Comparison of ENCODE assay signal across 9 cellular contexts in genomic region chr3:40623567-40623966, GRCh38.
A peak's percentile ranks its signal among the peaks of the same experiment; 100 is the strongest.
DNase-seq lines count a peak whose midpoint lies in the region; ATAC-seq and TF ChIP-seq lines count a peak whose summit lies in the region.
"Had no signal": no experiment of that assay in that cellular context is flagged by ENCODE, and none has a peak within 500 bp of the region (broad histone marks: within the 10 kb centered on the region; RNA-seq: fewer than 3 reads in every experiment).

No MANE protein-coding gene starts in this region.

- H3K36me3 Mint-ChIP-seq in immature natural killer cell (no peaks in the 10 kb centered on the region), endothelial cell (ENCODE audit: low read depth, unreplicated experiment) (peaks cover under 1% of the 10 kb centered on the region)
- H3K36me3 Mint-ChIP-seq: CD8-positive, alpha-beta memory T cell had no signal

- H3K36me3 ChIP-seq in RWPE2 (ENCODE audit: low read depth) (no peaks in the 10 kb centered on the region), SK-N-SH (replicated peaks in 1 of 2; ENCODE audit: control insufficient read depth in 1 of 2, insufficient read depth in 2 of 2, low read length in 1 of 2) (no peaks in the 10 kb centered on the region)

- no peak overlapping the region for H3K9ac ChIP-seq in SK-N-SH

- DNase-seq in activated T-cell treated with anti-CD3 and anti-CD28 coated beads for 48 hours (ENCODE audit: low read depth) (peak; percentile 8), activated T-cell treated with anti-CD3 and anti-CD28 coated beads for 4 hours (no peak), RWPE2 (ENCODE audit: low spot score) (no peak), immature natural killer cell (peak; percentile 21 to 39 (median 30)), mucosa of gallbladder (ENCODE audit: low spot score) (no peak), SK-N-SH (no peak), endothelial cell (ENCODE audit: low spot score) (no peak)

- no peaks in the 10 kb centered on the region for H3F3A ChIP-seq in SK-N-SH (replicated peaks; ENCODE audit: insufficient read depth)

- H3K79me2 ChIP-seq in SK-N-SH (ENCODE audit: insufficient read depth): no peaks in the 10 kb centered on the region

- H4K20me1 ChIP-seq in SK-N-SH (ENCODE audit: insufficient read depth): no peaks in the 10 kb centered on the region

- H3K9me3 ChIP-seq in RWPE2 (ENCODE audit: severe bottlenecking) (no peaks in the 10 kb centered on the region), SK-N-SH (no peaks in the 10 kb centered on the region)

- TF ChIP-seq EP300 in SK-N-SH (IDR thresholded peaks at IDR 0.05; ENCODE audit: borderline replicate concordance in 1 of 2, low read depth in 1 of 2, low read length in 1 of 2): no peak

- H3K27ac ChIP-seq in RWPE2 (ENCODE audit: poor library complexity, severe bottlenecking) (no peak overlapping the region), SK-N-SH (ENCODE audit: low read depth in 2 of 2, low read length in 1 of 2) (no peak overlapping the region)

- no peak overlapping the region for H2AFZ ChIP-seq in SK-N-SH (ENCODE audit: low read depth)

- H3K4me1 Mint-ChIP-seq in immature natural killer cell (peaks cover 0 to 2% of the 10 kb centered on the region in 2 donors), endothelial cell (ENCODE audit: unreplicated experiment) (no peaks in the 10 kb centered on the region)

- TF ChIP-seq RAD21 in SK-N-SH (IDR thresholded peaks at IDR 0.05; ENCODE audit: low read length): no peak

- peak; percentile 65 for ATAC-seq in HG03064 (IDR thresholded peaks at IDR 0.05; ENCODE audit: low read depth, unreplicated experiment)
- ATAC-seq in RWPE2 (ENCODE audit: low read depth): peak; percentile 51; the same call in 2 of the 3 replicates

- H3K9me3 Mint-ChIP-seq in immature natural killer cell (peaks cover 0 to 2% (median 0%) of the 10 kb centered on the region in 6 donors), endothelial cell (ENCODE audit: unreplicated experiment) (peaks cover 2% of the 10 kb centered on the region)

- TF ChIP-seq CTCF in RWPE2 (IDR thresholded peaks at IDR 0.05; ENCODE audit: poor library complexity, severe bottlenecking) (no peak), SK-N-SH (IDR thresholded peaks at IDR 0.05) (no peak), endothelial cell (IDR thresholded peaks at IDR 0.05; ENCODE audit: unreplicated experiment) (no peak)

- H3K4me3 ChIP-seq in RWPE2 (ENCODE audit: severe bottlenecking): no peak overlapping the region
- H3K4me3 ChIP-seq in SK-N-SH (ENCODE audit: low read depth in 2 of 2, low read length in 1 of 2): no peak overlapping the region

- POLR2A ChIA-PET in SK-N-SH (lab: Yijun Ruan, JAX): no interaction called here

- H3K27me3 ChIP-seq in RWPE2 (ENCODE audit: insufficient read depth, poor library complexity, severe bottlenecking) (no peaks in the 10 kb centered on the region), SK-N-SH (ENCODE audit: insufficient read depth) (no peaks in the 10 kb centered on the region)

- no peak overlapping the region for H3K4me2 ChIP-seq in SK-N-SH

- H3K27me3 Mint-ChIP-seq in immature natural killer cell (ENCODE audit: low read depth in 3 of 3): peaks cover 1 to 5% (median 1%) of the 10 kb centered on the region in 3 donors
- no peaks in the 10 kb centered on the region for H3K27me3 Mint-ChIP-seq in endothelial cell (ENCODE audit: unreplicated experiment)

- H3K27ac Mint-ChIP-seq in immature natural killer cell (no peak overlapping the region), endothelial cell (ENCODE audit: unreplicated experiment) (no peak overlapping the region)
- H3K27ac Mint-ChIP-seq: CD8-positive, alpha-beta memory T cell had no signal

- no peaks in the 10 kb centered on the region for H3K9me2 ChIP-seq in SK-N-SH

- WGBS in SK-N-SH (ENCODE audit: low lambda C conversion rate): 0% methylated on average over 1 of the region's 1 CpG

- H3K4me3 Mint-ChIP-seq in immature natural killer cell (no peak overlapping the region), endothelial cell (ENCODE audit: unreplicated experiment) (no peak overlapping the region)
- H3K4me3 Mint-ChIP-seq: CD8-positive, alpha-beta memory T cell had no signal

- CTCF ChIA-PET in SK-N-SH (lab: Yijun Ruan, JAX): no interaction called here

- H3K4me1 ChIP-seq in RWPE2 (ENCODE audit: insufficient read depth, poor library complexity, severe bottlenecking): no peaks in the 10 kb centered on the region
- H3K4me1 ChIP-seq in SK-N-SH (ENCODE audit: control insufficient read depth in 1 of 2, insufficient read depth in 2 of 2, low read depth in 1 of 2, low read length in 1 of 2): no peaks in the 10 kb centered on the region; a peak in 1 of 4 replicates

TF ChIP-seq in SK-N-SH, 30 proteins besides CTCF, POLR2A, EP300 and RAD21:
- TF ChIP-seq FOSL2 (IDR thresholded peaks at IDR 0.05; ENCODE audit: borderline replicate concordance, low read depth): no peak
- TF ChIP-seq EZH2phosphoT487 (IDR thresholded peaks at IDR 0.05; ENCODE audit: borderline replicate concordance, low read depth): no peak
- TF ChIP-seq MXI1 (IDR thresholded peaks at IDR 0.05; ENCODE audit: low read depth, low read length): no peak
- TF ChIP-seq SIN3A (IDR thresholded peaks at IDR 0.05; ENCODE audit: borderline replicate concordance, low read depth, low read length): no peak

Comparison
In these comparisons a context has a peak if more than half of its experiments do, and no peak if none do; other contexts are left out.
1. DNase-seq: peak in activated T-cell treated with anti-CD3 and anti-CD28 coated beads for 48 hours (single experiment) and immature natural killer cell (3 of 3); none in activated T-cell treated with anti-CD3 and anti-CD28 coated beads for 4 hours (single experiment), RWPE2 (single experiment), mucosa of gallbladder (single experiment), SK-N-SH (single experiment) and endothelial cell (single experiment).